Comparison of ENCODE assay signal across 18 cellular contexts in the genomic region with DNA sequence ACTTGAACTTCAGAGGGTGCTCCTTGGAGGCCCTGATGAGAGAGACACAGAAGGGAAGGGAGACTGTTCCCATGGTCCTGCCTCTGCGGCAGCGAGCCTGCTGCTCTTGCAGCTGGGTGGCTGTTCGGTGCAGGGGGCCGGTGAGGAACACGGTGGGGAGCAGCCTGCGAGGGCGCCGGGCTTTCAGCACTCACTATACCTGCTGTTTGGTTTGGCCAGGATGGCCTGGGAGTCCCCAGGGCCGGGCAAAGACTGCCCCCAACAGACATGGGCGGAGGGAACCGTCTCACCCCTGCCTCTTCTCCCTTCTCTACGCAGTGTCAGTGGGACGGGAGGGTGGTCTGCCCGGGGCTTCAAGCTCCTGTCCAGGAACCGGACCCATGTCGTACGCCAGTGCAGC. TPM values are rescaled to one million over a fixed set of nuclear protein-coding genes. Genes with fewer than 3 reads are reported as not detected.
A peak's percentile ranks its signal among the peaks of the same experiment; 100 is the strongest.
DNase-seq lines count a peak whose midpoint lies in the region; ATAC-seq and TF ChIP-seq lines count a peak whose summit lies in the region.
"Had no signal": no experiment of that assay in that cellular context is flagged by ENCODE, and none has a peak within 500 bp of the region (broad histone marks: within the 10 kb centered on the region; RNA-seq: fewer than 3 reads in every experiment).

No MANE protein-coding gene starts in this region.

- intact Hi-C loops in Right ventricle myocardium inferior (cut with DNase I), result no loop called here
- intact Hi-C loops in left ventricle myocardium superior (cut with micrococcal nuclease), result no loop called here

- H3K23ac ChIP-seq in mesendoderm (ENCODE audit: low read length), result no peak overlapping the region

- H2BK15ac ChIP-seq in mesendoderm (replicated peaks; ENCODE audit: low read depth), result no peak overlapping the region

- H2BK5ac ChIP-seq in mesendoderm (ENCODE audit: low read length), result no peak overlapping the region

- no peak overlapping the region for H2AK5ac ChIP-seq in mesendoderm (ENCODE audit: low read length)

- H3K27ac ChIP-seq in mesendoderm (ENCODE audit: low read depth, low read length), result no peak overlapping the region
- H3K27ac ChIP-seq: 22Rv1 had no signal

- TF ChIP-seq CTCF in brain (conservative IDR thresholded peaks at IDR 0.05), result no peak

- ATAC-seq in Right ventricle myocardium inferior (peak; percentile 30), left ventricle myocardium superior (no peak), SK-N-SH treated with all-trans-retinoic acid at 6 μM for 48 hours (no peak)
- ATAC-seq: GM23338 had no signal

- peak overlapping the region in 3 of 5 experiments; percentile 14 to 35 (median 28) for H3K27ac Mint-ChIP-seq in brain
- H3K27ac Mint-ChIP-seq: CD14-positive monocyte, GM23338 had no signal

- H3K4me3 ChIP-seq in mesendoderm (ENCODE audit: low read length), result no peak overlapping the region
- H3K4me3 ChIP-seq: A549, GM23338 had no signal

- DNase-seq in Right ventricle myocardium inferior (ENCODE audit: missing footprints) (no peak), left ventricle myocardium superior (no peak), mesendoderm (no peak), epidermal melanocyte (ENCODE audit: insufficient read length, low spot score) (no peak), NCI-H524 treated with DMSO at 0.1 percent for 48 hours (lab: John Stamatoyannopoulos, UW) (no peak)
- peak; percentile 10 for DNase-seq in stimulated activated CD8-positive, alpha-beta memory T cell treated with anti-CD3 and anti-CD28 coated beads, Interleukin-4, amount 100 ng/mL, for 48 hours
- DNase-seq: AML-193; CD4-positive, alpha-beta memory T cell; DMS79 treated with DMSO at 0.1 percent for 48 hours; GF-D8; HCEC 1CT had no signal

- H3K9me3 Mint-ChIP-seq in brain, result peaks cover 0 to 3% (median 0%) of the 10 kb centered on the region in 5 experiments
- H3K9me3 Mint-ChIP-seq: CD4-positive, alpha-beta memory T cell; GM23338 had no signal

- no CpG with 5 or more reads among the region's 17 CpGs for WGBS in mesendoderm (ENCODE audit: extremely low coverage, insufficient coverage, low lambda C conversion rate)

- H3K4me2 ChIP-seq in mesendoderm (ENCODE audit: low read length), result no peak overlapping the region
- H3K4me2 ChIP-seq: GM23338 had no signal

- H3K4me3 Mint-ChIP-seq in brain, result no peak overlapping the region
- H3K4me3 Mint-ChIP-seq: CD14-positive monocyte; CD4-positive, alpha-beta memory T cell; GM23338 had no signal

- no peak overlapping the region for H3K18ac ChIP-seq in mesendoderm (ENCODE audit: low read length)

- H3K4me1 Mint-ChIP-seq in brain, result peaks cover 8% of the 10 kb centered on the region
- H3K4me1 Mint-ChIP-seq: CD14-positive monocyte; CD4-positive, alpha-beta memory T cell had no signal

- H3K79me2 ChIP-seq in mesendoderm (ENCODE audit: control insufficient read depth, insufficient read depth, low read length), result no peaks in the 10 kb centered on the region

- no peaks in the 10 kb centered on the region for H3K27me3 Mint-ChIP-seq in brain

- no peak overlapping the region for H3K9ac ChIP-seq in mesendoderm (ENCODE audit: low read length)

- no peaks in the 10 kb centered on the region for H3K4me1 ChIP-seq in mesendoderm (ENCODE audit: control insufficient read depth, low read depth, low read length)

- no peak overlapping the region for H4K5ac ChIP-seq in mesendoderm (ENCODE audit: low read length)

- no peaks in the 10 kb centered on the region for H3K79me1 ChIP-seq in mesendoderm (ENCODE audit: low read length)

- H3K36me3 ChIP-seq in mesendoderm (ENCODE audit: control insufficient read depth, insufficient read depth, low read length), result no peaks in the 10 kb centered on the region

- no peaks in the 10 kb centered on the region for H3K27me3 ChIP-seq in mesendoderm (ENCODE audit: insufficient read depth, low read length, poor library complexity)

- peak overlapping the region; percentile 34 for H3K56ac ChIP-seq in mesendoderm (ENCODE audit: low read length)

- H2BK120ac ChIP-seq in mesendoderm (ENCODE audit: low read depth, low read length), result no peak overlapping the region

- no peak overlapping the region for H3K4ac ChIP-seq in mesendoderm (ENCODE audit: low read depth, low read length)

- H4K8ac ChIP-seq in mesendoderm (ENCODE audit: low read depth, low read length), result no peak overlapping the region

- H3K36me3 Mint-ChIP-seq in brain, result peaks cover 33% of the 10 kb centered on the region
- H3K36me3 Mint-ChIP-seq: CD14-positive monocyte; CD4-positive, alpha-beta memory T cell had no signal

TF ChIP-seq in SK-N-SH treated with all-trans-retinoic acid at 6 μM for 48 hours, 23 proteins besides CTCF, POLR2A, EP300 and RAD21:
- TF ChIP-seq BACH2 (CRISPR knock-in tag; IDR thresholded peaks at IDR 0.05; ENCODE audit: borderline replicate concordance) (no peak), GLIS3 (CRISPR knock-in tag; IDR thresholded peaks at IDR 0.05) (no peak), ESRRG (CRISPR knock-in tag; IDR thresholded peaks at IDR 0.05) (no peak), ZC3H10 (CRISPR knock-in tag; IDR thresholded peaks at IDR 0.05) (no peak), TCF4 (CRISPR knock-in tag; IDR thresholded peaks at IDR 0.05; ENCODE audit: borderline replicate concordance) (no peak), OSR1 (CRISPR knock-in tag; IDR thresholded peaks at IDR 0.05) (no peak), RARB (CRISPR knock-in tag; IDR thresholded peaks at IDR 0.05) (no peak)

RNA-seq across cellular contexts. Expression of a gene that starts 58.0 kb away (rescaled TPM):
- total RNA-seq in Right ventricle myocardium inferior (7.4 TPM), left ventricle myocardium superior (9.1 TPM)
- polyA plus RNA-seq in brain (ENCODE audit: insufficient read depth, low read depth, low replicate concordance), result 2.2 TPM
- 1.3 TPM for polyA plus RNA-seq in mesendoderm (2013, experiment 1 of 2)
- 1.4 TPM for polyA plus RNA-seq in mesendoderm (2013, experiment 2 of 2)
- polyA plus RNA-seq: BJ, CD14-positive monocyte had no signal
